In genomic region chr9:89695441-89695891, GRCh38 we compare ENCODE assay signal across 35 cellular contexts.
DNase-seq lines count a peak whose midpoint lies in the region; ATAC-seq, FAIRE-seq and TF ChIP-seq lines count a peak whose summit lies in the region.
"Had no signal": no experiment of that assay in that cellular context is flagged by ENCODE, and none has a peak within 500 bp of the region (broad histone marks: within the 10 kb centered on the region; RNA-seq: fewer than 3 reads in every experiment).

No MANE protein-coding gene starts in this region.

- no peaks in the 10 kb centered on the region for H3K79me2 ChIP-seq in H9 (ENCODE audit: insufficient read depth, low read length)

- H3K36me3 ChIP-seq in iPS-20b (ENCODE audit: insufficient read depth, low read depth, low read length), result no peaks in the 10 kb centered on the region
- H3K36me3 ChIP-seq: BE2C, esophagus squamous epithelium, left ventricle myocardium inferior, neutrophil, right lobe of liver, stomach, tibial artery had no signal

- H3K27ac Mint-ChIP-seq in H9, result peak overlapping the region; percentile 28 to 91 (median 88); a peak in 5 of 7 replicates
- peak overlapping the region; percentile 96 for H3K27ac Mint-ChIP-seq in WTC11
- H3K27ac Mint-ChIP-seq: activated naive CD4-positive, alpha-beta T cell treated with anti-CD3 and anti-CD28 coated beads, Interleukin-2, amount 50 U/mL, for 24 hours; CD8-positive, alpha-beta T cell; progenitor cell of endocrine pancreas had no signal

- H4K20me1 ChIP-seq in H9 (ENCODE audit: control insufficient read depth, insufficient read depth, insufficient read length), result no peaks in the 10 kb centered on the region

- no peak overlapping the region for H4K91ac ChIP-seq in H9 (ENCODE audit: insufficient read length, low read depth, low read length)

- no peak for FAIRE-seq in HTR-8/SVneo (lab: Jason Lieb, UNC)
- FAIRE-seq: GM12892 had no signal

- H3T11ph ChIP-seq in H9 (ENCODE audit: low read length), result no peak overlapping the region

- no peak overlapping the region for H3K4ac ChIP-seq in H9 (ENCODE audit: low read depth, low read length)

- H4K5ac ChIP-seq in H9 (ENCODE audit: insufficient read length, low read depth, low read length), result no peak overlapping the region

- no peak overlapping the region for H3K14ac ChIP-seq in H9 (ENCODE audit: insufficient read depth, low read length)

- H3K27me3 Mint-ChIP-seq in H9 (ENCODE audit: low read depth), result peaks cover 9% of the 10 kb centered on the region
- peaks cover 4% of the 10 kb centered on the region; the same call in 1 of the 2 replicates for H3K27me3 Mint-ChIP-seq in WTC11 (ENCODE audit: low read depth)
- H3K27me3 Mint-ChIP-seq: activated naive CD4-positive, alpha-beta T cell treated with anti-CD3 and anti-CD28 coated beads, Interleukin-2, amount 50 U/mL, for 24 hours had no signal

- H2BK20ac ChIP-seq in H9 (ENCODE audit: low read depth, low read length, poor library complexity, severe bottlenecking), result no peak overlapping the region

- H3K4me1 Mint-ChIP-seq in H9, result peaks cover 45 to 52% of the 10 kb centered on the region in 2 experiments
- peaks cover 51% of the 10 kb centered on the region for H3K4me1 Mint-ChIP-seq in WTC11

- no peak overlapping the region for H2BK120ac ChIP-seq in H9 (ENCODE audit: low read depth, low read length, poor library complexity, severe bottlenecking)

- no peaks in the 10 kb centered on the region for H3K23me2 ChIP-seq in H9 (ENCODE audit: insufficient read length, low read depth, low read length, poor library complexity, severe bottlenecking)

- no peak overlapping the region for H3K4me2 ChIP-seq in H9 (ENCODE audit: insufficient read depth, insufficient read length, low read length)
- H3K4me2 ChIP-seq: PC-9 had no signal

- H3K36me3 Mint-ChIP-seq in H9 (ENCODE audit: insufficient read depth in 1 of 3, low read depth in 3 of 3), result peaks cover 0 to 9% (median 0%) of the 10 kb centered on the region in 3 experiments; a peak in 3 of 7 replicates
- H3K36me3 Mint-ChIP-seq in WTC11, result peaks cover 8% of the 10 kb centered on the region
- H3K36me3 Mint-ChIP-seq: activated naive CD4-positive, alpha-beta T cell treated with anti-CD3 and anti-CD28 coated beads, Interleukin-2, amount 50 U/mL, for 24 hours; CD8-positive, alpha-beta T cell had no signal

- H3K9ac ChIP-seq in H9 (ENCODE audit: extremely low read depth, insufficient read length, low read length), result no peak overlapping the region
- H3K9ac ChIP-seq in iPS-20b (ENCODE audit: low read depth, low read length), result no peak overlapping the region; the same call in 1 of the 2 replicates

- no peak overlapping the region for H2BK5ac ChIP-seq in H9 (ENCODE audit: insufficient read length, low read length)

- no CpG with 5 or more reads among the region's 5 CpGs for whole genome bisulfite sequencing in H9 (ENCODE audit: extremely low coverage, insufficient read length, low lambda C conversion rate)

- no peak overlapping the region for H2BK15ac ChIP-seq in H9 (ENCODE audit: low read depth, low read length)

- H3K9me3 ChIP-seq in H9 (ENCODE audit: control insufficient read depth, low read depth, low read length) (no peaks in the 10 kb centered on the region), iPS-20b (ENCODE audit: insufficient read depth, low read depth, low read length) (no peaks in the 10 kb centered on the region)
- H3K9me3 ChIP-seq: BE2C, esophagus squamous epithelium, left ventricle myocardium inferior, neutrophil, right lobe of liver, stomach, tibial artery had no signal

- no peaks in the 10 kb centered on the region for H3K27me3 ChIP-seq in H9 (ENCODE audit: insufficient read depth, low read length)
- peaks cover 9% of the 10 kb centered on the region; the same call in 1 of the 2 replicates for H3K27me3 ChIP-seq in iPS-20b (ENCODE audit: insufficient read depth, low read length)
- H3K27me3 ChIP-seq: BE2C, esophagus squamous epithelium, foreskin keratinocyte, neutrophil, right lobe of liver, stomach had no signal

- H2AK5ac ChIP-seq in H9 (ENCODE audit: insufficient read length, low read length), result no peak overlapping the region

- POLR2A ChIA-PET in WTC11 (lab: Charles Lee), result interaction anchor here (0.6 to 2.0 kb wide), 5 partner anchors 13 to 91 kb away, joined by 3 to 10 read pairs (median 4); partner anchors contain the start of gene GADD45G

- no peak overlapping the region for H3K56ac ChIP-seq in H9 (ENCODE audit: insufficient read length, low read depth, low read length)

- H3K4me3 ChIP-seq in iPS-20b (ENCODE audit: low read length), result peak overlapping the region; percentile 40; the same call in 1 of the 2 replicates
- H3K4me3 ChIP-seq: esophagus squamous epithelium, left ventricle myocardium inferior, PC-9, right lobe of liver, stomach, tibial artery had no signal

- H4K8ac ChIP-seq in H9 (replicated peaks; ENCODE audit: insufficient read length, low read depth, low read length), result no peak overlapping the region

- H3K79me1 ChIP-seq in H9 (ENCODE audit: insufficient read depth, low read depth, low read length, poor library complexity, severe bottlenecking), result no peaks in the 10 kb centered on the region

- H2AFZ ChIP-seq in H9 (ENCODE audit: low read length), result peak overlapping the region; percentile 35
- H2AFZ ChIP-seq: PC-9 had no signal

- H3K4me1 ChIP-seq in H9 (ENCODE audit: insufficient read depth, low read length) (peaks cover 2% of the 10 kb centered on the region), iPS-20b (ENCODE audit: insufficient read depth, low read length) (peaks cover 12% of the 10 kb centered on the region; the same call in 1 of the 2 replicates)
- H3K4me1 ChIP-seq: esophagus squamous epithelium, foreskin keratinocyte, left ventricle myocardium inferior, tibial artery had no signal

- CTCF ChIA-PET in WTC11 (lab: Charles Lee), result interaction anchor here (0.6 to 2.4 kb wide), 12 partner anchors 9 to 408 kb away, joined by 3 to 30 read pairs (median 4); partner anchors contain the start of gene GADD45G

- H3K18ac ChIP-seq in H9 (ENCODE audit: insufficient read length, low read depth, low read length), result no peak overlapping the region

- TF ChIP-seq CTCF in H9 (conservative IDR thresholded peaks at IDR 0.05), result no peak
- no peak for TF ChIP-seq CTCF in WTC11 (IDR thresholded peaks at IDR 0.05)

- H3K27ac ChIP-seq in H9 (ENCODE audit: insufficient read length, low read depth, low read length), result no peak overlapping the region
- H3K27ac ChIP-seq in iPS-20b (ENCODE audit: low read length), result no peak overlapping the region
- H3K27ac ChIP-seq: esophagus squamous epithelium, foreskin keratinocyte, left ventricle myocardium inferior, neutrophil, PC-9, stomach, tibial artery, VCaP had no signal

- H3K23ac ChIP-seq in H9 (ENCODE audit: insufficient read length, low read depth, low read length), result no peak overlapping the region

- H2BK12ac ChIP-seq in H9 (ENCODE audit: insufficient read length, low read depth, low read length), result no peak overlapping the region

- H3K9me3 Mint-ChIP-seq in H9 (no peaks in the 10 kb centered on the region), WTC11 (peaks cover 10% of the 10 kb centered on the region)
- H3K9me3 Mint-ChIP-seq: activated naive CD4-positive, alpha-beta T cell treated with anti-CD3 and anti-CD28 coated beads, Interleukin-2, amount 50 U/mL, for 24 hours; CD8-positive, alpha-beta T cell had no signal

- peak; percentile 77 for DNase-seq in H9
- DNase-seq in WTC11 (ENCODE audit: low spot score), result peak; percentile 36
- DNase-seq in retina, result peak; percentile 53
- DNase-seq in inferior parietal cortex (ENCODE audit: extremely low spot score), result no peak
- no peak for DNase-seq in HTR-8/SVneo (ENCODE audit: insufficient read length, low spot score)
- DNase-seq in stimulated activated CD4-positive, alpha-beta T cell treated with anti-CD3 and anti-CD28 coated beads, Interleukin-4, amount 100 ng/mL, for 4 hours, result no peak
- DNase-seq: activated CD4-positive, alpha-beta T cell treated with anti-CD3 and anti-CD28 coated beads for 48 hours; activated CD8-positive, alpha-beta memory T cell treated with anti-CD3 and anti-CD28 coated beads for 24 hours; activated T-cell treated with anti-CD3 and anti-CD28 coated beads for 4 hours; amniotic stem cell; BE2C; CD8-positive, alpha-beta T cell; EL; esophagus squamous epithelium; foreskin keratinocyte; islet precursor cell; KBM-7; left ventricle myocardium inferior; mesenchymal stem cell; NCI-H1092; NCI-H1694 treated with DMSO at 0.1 percent for 48 hours; NCI-H510A; NK-92 treated with Interleukin-12 subunit alpha and Interleukin-12 subunit beta, amount 100 ng/mL, for 24 hours; PC-9; right lobe of liver; stomach; tibial artery had no signal

- H3K4me3 Mint-ChIP-seq in H9 (peak overlapping the region; percentile 34 to 60; a peak in 4 of 5 replicates), WTC11 (peak overlapping the region; percentile 38)
- H3K4me3 Mint-ChIP-seq: activated naive CD4-positive, alpha-beta T cell treated with anti-CD3 and anti-CD28 coated beads, Interleukin-2, amount 50 U/mL, for 24 hours; CD8-positive, alpha-beta T cell had no signal

- ATAC-seq in WTC11, result peak; percentile 96
- no peak for ATAC-seq in GM18870 (IDR thresholded peaks at IDR 0.05; ENCODE audit: unreplicated experiment)
- ATAC-seq: CD8-positive, alpha-beta T cell; foreskin keratinocyte; Right ventricle myocardium inferior had no signal

TF ChIP-seq in WTC11, 78 proteins besides CTCF, POLR2A, EP300 and RAD21:
- TF ChIP-seq ZNF232 (CRISPR knock-in tag; IDR thresholded peaks at IDR 0.05), result 0 out of 2 replicates have a peak, but pooled peaks have one; percentile 38
- TF ChIP-seq RELA (CRISPR knock-in tag; IDR thresholded peaks at IDR 0.05; ENCODE audit: borderline replicate concordance), result no peak
- 0 out of 2 replicates have a peak, but pooled peaks have one; percentile 26 for TF ChIP-seq SMAD3 (CRISPR knock-in tag; IDR thresholded peaks at IDR 0.05; ENCODE audit: borderline replicate concordance)
- TF ChIP-seq ETV6 (CRISPR knock-in tag; IDR thresholded peaks at IDR 0.05), result 0 out of 2 replicates have a peak, but pooled peaks have one; percentile 62

Comparison
In these comparisons a context has a peak if more than half of its experiments do, and no peak if none do; other contexts are left out.
1. DNase-seq: peak in H9 (single experiment), WTC11 (single experiment) and retina (single experiment); none in inferior parietal cortex (single experiment), HTR-8/SVneo (single experiment) and stimulated activated CD4-positive, alpha-beta T cell treated with anti-CD3 and anti-CD28 coated beads, Interleukin-4, amount 100 ng/mL, for 4 hours (0 of 2).